16 cellular contexts compared by ENCODE assay signal in the genomic region with DNA sequence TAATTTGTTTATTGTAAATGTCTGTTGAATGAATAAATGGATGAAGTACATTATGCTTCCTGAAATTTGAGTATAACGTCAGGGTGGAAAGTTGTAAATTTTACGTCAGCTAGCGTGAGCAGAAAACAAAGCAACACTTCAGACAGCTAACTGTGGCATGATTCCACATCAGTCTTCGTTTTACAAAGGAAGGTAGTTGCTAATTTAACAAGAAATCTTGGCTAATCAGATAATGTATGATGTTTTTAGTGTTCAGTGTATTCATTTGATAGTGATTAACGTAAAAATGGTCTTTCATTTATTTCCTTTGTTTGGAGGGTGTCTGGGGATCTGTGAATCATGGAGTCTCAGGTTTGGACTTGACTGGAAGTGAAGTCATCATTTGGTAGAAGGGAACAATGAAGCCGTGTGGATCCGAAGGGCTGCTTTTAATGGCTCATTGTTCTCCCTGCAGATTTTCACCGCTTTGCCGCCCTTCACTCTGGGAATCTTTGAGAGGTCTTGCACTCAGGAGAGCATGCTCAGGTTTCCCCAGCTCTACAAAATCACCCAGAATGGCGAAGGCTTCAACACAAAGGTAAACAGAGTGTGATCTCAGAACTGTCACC.
"Had no signal": no experiment of that assay in that cellular context is flagged by ENCODE, and none has a peak within 500 bp of the region (broad histone marks: within the 10 kb centered on the region; RNA-seq: fewer than 3 reads in every experiment).

No MANE protein-coding gene starts in this region.

- DNase-seq: activated CD4-positive, alpha-beta T cell treated with anti-CD3 and anti-CD28 coated beads, Interleukin-2, amount 10 ng/mL, durations not matched to agents 7 days and 5 days; activated CD4-positive, CD25-positive, alpha-beta regulatory T cell; activated CD8-positive, alpha-beta memory T cell treated with anti-CD3 and anti-CD28 coated beads for 24 hours; amniotic stem cell; brain microvascular endothelial cell; dorsolateral prefrontal cortex; heart right ventricle; left ventricle myocardium superior; pancreas; retina; T-helper 2 cell had no signal

- H3K36me3 ChIP-seq: brain microvascular endothelial cell, heart right ventricle, neural progenitor cell, pancreas, tibial nerve had no signal

- H3K27me3 ChIP-seq: brain microvascular endothelial cell, dorsolateral prefrontal cortex, neural progenitor cell, tibial nerve had no signal

- H2AFZ ChIP-seq: neural progenitor cell had no signal

- H3K9ac ChIP-seq: neural progenitor cell had no signal

- H3K9me3 ChIP-seq: pancreas, tibial nerve had no signal

- H3K4me2 ChIP-seq: neural progenitor cell had no signal

- H3K4me1 ChIP-seq: heart right ventricle, pancreas had no signal

- H3K27ac ChIP-seq: brain microvascular endothelial cell, dorsolateral prefrontal cortex, heart right ventricle, neural progenitor cell, pancreas, tibial nerve had no signal

- H3K4me3 ChIP-seq: dorsolateral prefrontal cortex, heart right ventricle, neural progenitor cell, pancreas, tibial nerve had no signal

- FAIRE-seq: endometrium, frontal cortex, islet of Langerhans, pancreas had no signal
